ENCODE assay signal across 1 cellular context in the genomic region with DNA sequence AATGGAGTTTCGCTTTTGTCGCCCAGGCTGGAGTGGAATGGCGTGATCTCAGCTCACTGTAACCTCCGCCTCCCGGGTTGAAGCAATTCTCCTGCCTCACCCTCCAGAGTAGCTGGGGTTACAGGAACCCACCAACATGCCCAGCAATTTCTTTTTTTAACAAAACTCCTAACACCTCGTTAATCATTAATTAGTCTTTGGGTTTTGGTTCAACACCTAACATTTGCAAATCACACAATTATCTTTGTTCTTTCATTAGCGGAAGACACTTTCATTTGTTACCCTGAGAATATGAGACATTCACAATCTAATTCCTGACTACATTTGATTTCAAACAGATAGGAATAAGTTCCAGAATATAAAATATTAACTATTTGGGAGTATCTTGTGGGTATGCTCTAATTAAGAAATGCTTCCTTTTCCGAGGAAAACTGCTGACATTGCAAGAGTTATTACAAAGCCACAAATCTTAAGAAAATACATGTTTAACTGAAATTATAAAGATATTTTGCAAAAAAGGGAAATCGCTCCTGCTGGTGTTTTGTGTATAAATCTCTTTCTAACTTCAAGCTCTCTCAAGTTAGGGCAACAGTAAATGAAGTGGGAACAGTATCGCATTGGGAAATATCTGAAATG.
TF ChIP-seq lines count a peak whose summit lies in the region.

No MANE protein-coding gene starts in this region.

TF ChIP-seq in K562, 482 proteins besides CTCF, POLR2A, EP300 and RAD21:
- TF ChIP-seq MAFK (IDR thresholded peaks at IDR 0.05; ENCODE audit: low read length), result peak; percentile 98
- no peak for TF ChIP-seq SREBF2 (CRISPR knock-in tag; IDR thresholded peaks at IDR 0.05)
- peak; percentile 93 for TF ChIP-seq C11orf30 (IDR thresholded peaks at IDR 0.05; ENCODE audit: low read depth)
- TF ChIP-seq ZFPM2 (CRISPR knock-in tag; IDR thresholded peaks at IDR 0.05), result no peak
- no peak for TF ChIP-seq SRSF1 (IDR thresholded peaks at IDR 0.05; ENCODE audit: low read depth, low read length)
- TF ChIP-seq MTA2 (IDR thresholded peaks at IDR 0.05; ENCODE audit: low read depth), result no peak
- TF ChIP-seq CEBPB (tag; IDR thresholded peaks at IDR 0.05), result no peak
- TF ChIP-seq SMARCA4 (IDR thresholded peaks at IDR 0.05), result no peak
- no peak for TF ChIP-seq CREM (IDR thresholded peaks at IDR 0.05; ENCODE audit: low read depth)
- TF ChIP-seq ZNF717 (CRISPR knock-in tag; IDR thresholded peaks at IDR 0.05), result no peak
- no peak for TF ChIP-seq CBX5 (IDR thresholded peaks at IDR 0.05; ENCODE audit: borderline replicate concordance, low read depth)
- no peak for TF ChIP-seq FOXP1 (CRISPR knock-in tag; IDR thresholded peaks at IDR 0.05)
- TF ChIP-seq MAZ (CRISPR knock-in tag; conservative IDR thresholded peaks at IDR 0.05 in 1 of 2, IDR thresholded peaks at IDR 0.05 in 1 of 2), result 0 out of 4 replicates have a peak, but pooled peaks of 1 of the 2 experiments have one; percentile 16
- TF ChIP-seq, protein P1, sequence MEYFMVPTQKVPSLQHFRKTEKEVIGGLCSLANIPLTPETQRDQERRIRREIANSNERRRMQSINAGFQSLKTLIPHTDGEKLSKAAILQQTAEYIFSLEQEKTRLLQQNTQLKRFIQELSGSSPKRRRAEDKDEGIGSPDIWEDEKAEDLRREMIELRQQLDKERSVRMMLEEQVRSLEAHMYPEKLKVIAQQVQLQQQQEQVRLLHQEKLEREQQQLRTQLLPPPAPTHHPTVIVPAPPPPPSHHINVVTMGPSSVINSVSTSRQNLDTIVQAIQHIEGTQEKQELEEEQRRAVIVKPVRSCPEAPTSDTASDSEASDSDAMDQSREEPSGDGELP (CRISPR knock-in tag; IDR thresholded peaks at IDR 0.05; ENCODE audit: borderline replicate concordance), result no peak
- no peak for TF ChIP-seq ETS2 (tag; IDR thresholded peaks at IDR 0.05; ENCODE audit: borderline replicate concordance, poor library complexity, severe bottlenecking)
- no peak for TF ChIP-seq NR1H2 (CRISPR knock-in tag; IDR thresholded peaks at IDR 0.05)
- no peak for TF ChIP-seq ESRRB (CRISPR knock-in tag; IDR thresholded peaks at IDR 0.05; ENCODE audit: borderline replicate concordance)
- TF ChIP-seq, protein P2, sequence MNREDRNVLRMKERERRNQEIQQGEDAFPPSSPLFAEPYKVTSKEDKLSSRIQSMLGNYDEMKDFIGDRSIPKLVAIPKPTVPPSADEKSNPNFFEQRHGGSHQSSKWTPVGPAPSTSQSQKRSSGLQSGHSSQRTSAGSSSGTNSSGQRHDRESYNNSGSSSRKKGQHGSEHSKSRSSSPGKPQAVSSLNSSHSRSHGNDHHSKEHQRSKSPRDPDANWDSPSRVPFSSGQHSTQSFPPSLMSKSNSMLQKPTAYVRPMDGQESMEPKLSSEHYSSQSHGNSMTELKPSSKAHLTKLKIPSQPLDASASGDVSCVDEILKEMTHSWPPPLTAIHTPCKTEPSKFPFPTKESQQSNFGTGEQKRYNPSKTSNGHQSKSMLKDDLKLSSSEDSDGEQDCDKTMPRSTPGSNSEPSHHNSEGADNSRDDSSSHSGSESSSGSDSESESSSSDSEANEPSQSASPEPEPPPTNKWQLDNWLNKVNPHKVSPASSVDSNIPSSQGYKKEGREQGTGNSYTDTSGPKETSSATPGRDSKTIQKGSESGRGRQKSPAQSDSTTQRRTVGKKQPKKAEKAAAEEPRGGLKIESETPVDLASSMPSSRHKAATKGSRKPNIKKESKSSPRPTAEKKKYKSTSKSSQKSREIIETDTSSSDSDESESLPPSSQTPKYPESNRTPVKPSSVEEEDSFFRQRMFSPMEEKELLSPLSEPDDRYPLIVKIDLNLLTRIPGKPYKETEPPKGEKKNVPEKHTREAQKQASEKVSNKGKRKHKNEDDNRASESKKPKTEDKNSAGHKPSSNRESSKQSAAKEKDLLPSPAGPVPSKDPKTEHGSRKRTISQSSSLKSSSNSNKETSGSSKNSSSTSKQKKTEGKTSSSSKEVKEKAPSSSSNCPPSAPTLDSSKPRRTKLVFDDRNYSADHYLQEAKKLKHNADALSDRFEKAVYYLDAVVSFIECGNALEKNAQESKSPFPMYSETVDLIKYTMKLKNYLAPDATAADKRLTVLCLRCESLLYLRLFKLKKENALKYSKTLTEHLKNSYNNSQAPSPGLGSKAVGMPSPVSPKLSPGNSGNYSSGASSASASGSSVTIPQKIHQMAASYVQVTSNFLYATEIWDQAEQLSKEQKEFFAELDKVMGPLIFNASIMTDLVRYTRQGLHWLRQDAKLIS (CRISPR knock-in tag; IDR thresholded peaks at IDR 0.05), result no peak
- no peak for TF ChIP-seq PHF8 (IDR thresholded peaks at IDR 0.05; ENCODE audit: borderline replicate concordance, low read length)
- no peak for TF ChIP-seq ZC3H8 (IDR thresholded peaks at IDR 0.05)
- TF ChIP-seq, protein P3, sequence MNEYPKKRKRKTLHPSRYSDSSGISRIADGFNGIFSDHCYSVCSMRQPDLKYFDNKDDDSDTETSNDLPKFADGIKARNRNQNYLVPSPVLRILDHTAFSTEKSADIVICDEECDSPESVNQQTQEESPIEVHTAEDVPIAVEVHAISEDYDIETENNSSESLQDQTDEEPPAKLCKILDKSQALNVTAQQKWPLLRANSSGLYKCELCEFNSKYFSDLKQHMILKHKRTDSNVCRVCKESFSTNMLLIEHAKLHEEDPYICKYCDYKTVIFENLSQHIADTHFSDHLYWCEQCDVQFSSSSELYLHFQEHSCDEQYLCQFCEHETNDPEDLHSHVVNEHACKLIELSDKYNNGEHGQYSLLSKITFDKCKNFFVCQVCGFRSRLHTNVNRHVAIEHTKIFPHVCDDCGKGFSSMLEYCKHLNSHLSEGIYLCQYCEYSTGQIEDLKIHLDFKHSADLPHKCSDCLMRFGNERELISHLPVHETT (CRISPR knock-in tag; conservative IDR thresholded peaks at IDR 0.05 in 1 of 2, IDR thresholded peaks at IDR 0.05 in 1 of 2), result no peak
- TF ChIP-seq XRCC3 (IDR thresholded peaks at IDR 0.05), result no peak
- no peak for TF ChIP-seq NFYB (IDR thresholded peaks at IDR 0.05; ENCODE audit: extremely low read depth, insufficient read length)
- no peak for TF ChIP-seq CXXC5 (CRISPR knock-in tag; IDR thresholded peaks at IDR 0.05)
- peak; percentile 92 for TF ChIP-seq MAFG (tag; conservative IDR thresholded peaks at IDR 0.05)
- no peak for TF ChIP-seq ZNF41 (CRISPR knock-in tag; conservative IDR thresholded peaks at IDR 0.05)
- no peak for TF ChIP-seq ZNF282 (CRISPR knock-in tag; IDR thresholded peaks at IDR 0.05)
- TF ChIP-seq, protein P4, sequence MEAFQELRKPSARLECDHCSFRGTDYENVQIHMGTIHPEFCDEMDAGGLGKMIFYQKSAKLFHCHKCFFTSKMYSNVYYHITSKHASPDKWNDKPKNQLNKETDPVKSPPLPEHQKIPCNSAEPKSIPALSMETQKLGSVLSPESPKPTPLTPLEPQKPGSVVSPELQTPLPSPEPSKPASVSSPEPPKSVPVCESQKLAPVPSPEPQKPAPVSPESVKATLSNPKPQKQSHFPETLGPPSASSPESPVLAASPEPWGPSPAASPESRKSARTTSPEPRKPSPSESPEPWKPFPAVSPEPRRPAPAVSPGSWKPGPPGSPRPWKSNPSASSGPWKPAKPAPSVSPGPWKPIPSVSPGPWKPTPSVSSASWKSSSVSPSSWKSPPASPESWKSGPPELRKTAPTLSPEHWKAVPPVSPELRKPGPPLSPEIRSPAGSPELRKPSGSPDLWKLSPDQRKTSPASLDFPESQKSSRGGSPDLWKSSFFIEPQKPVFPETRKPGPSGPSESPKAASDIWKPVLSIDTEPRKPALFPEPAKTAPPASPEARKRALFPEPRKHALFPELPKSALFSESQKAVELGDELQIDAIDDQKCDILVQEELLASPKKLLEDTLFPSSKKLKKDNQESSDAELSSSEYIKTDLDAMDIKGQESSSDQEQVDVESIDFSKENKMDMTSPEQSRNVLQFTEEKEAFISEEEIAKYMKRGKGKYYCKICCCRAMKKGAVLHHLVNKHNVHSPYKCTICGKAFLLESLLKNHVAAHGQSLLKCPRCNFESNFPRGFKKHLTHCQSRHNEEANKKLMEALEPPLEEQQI (IDR thresholded peaks at IDR 0.05), result no peak
- TF ChIP-seq, protein P5, sequence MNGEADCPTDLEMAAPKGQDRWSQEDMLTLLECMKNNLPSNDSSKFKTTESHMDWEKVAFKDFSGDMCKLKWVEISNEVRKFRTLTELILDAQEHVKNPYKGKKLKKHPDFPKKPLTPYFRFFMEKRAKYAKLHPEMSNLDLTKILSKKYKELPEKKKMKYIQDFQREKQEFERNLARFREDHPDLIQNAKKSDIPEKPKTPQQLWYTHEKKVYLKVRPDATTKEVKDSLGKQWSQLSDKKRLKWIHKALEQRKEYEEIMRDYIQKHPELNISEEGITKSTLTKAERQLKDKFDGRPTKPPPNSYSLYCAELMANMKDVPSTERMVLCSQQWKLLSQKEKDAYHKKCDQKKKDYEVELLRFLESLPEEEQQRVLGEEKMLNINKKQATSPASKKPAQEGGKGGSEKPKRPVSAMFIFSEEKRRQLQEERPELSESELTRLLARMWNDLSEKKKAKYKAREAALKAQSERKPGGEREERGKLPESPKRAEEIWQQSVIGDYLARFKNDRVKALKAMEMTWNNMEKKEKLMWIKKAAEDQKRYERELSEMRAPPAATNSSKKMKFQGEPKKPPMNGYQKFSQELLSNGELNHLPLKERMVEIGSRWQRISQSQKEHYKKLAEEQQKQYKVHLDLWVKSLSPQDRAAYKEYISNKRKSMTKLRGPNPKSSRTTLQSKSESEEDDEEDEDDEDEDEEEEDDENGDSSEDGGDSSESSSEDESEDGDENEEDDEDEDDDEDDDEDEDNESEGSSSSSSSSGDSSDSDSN (IDR thresholded peaks at IDR 0.05; ENCODE audit: borderline replicate concordance in 1 of 2, low read depth in 2 of 2, low read length in 2 of 2), result no peak
- TF ChIP-seq, protein P6, sequence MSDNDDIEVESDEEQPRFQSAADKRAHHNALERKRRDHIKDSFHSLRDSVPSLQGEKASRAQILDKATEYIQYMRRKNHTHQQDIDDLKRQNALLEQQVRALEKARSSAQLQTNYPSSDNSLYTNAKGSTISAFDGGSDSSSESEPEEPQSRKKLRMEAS (CRISPR knock-in tag; IDR thresholded peaks at IDR 0.05), result no peak
- no peak for TF ChIP-seq PPARD (CRISPR knock-in tag; IDR thresholded peaks at IDR 0.05)
- TF ChIP-seq, protein P7, sequence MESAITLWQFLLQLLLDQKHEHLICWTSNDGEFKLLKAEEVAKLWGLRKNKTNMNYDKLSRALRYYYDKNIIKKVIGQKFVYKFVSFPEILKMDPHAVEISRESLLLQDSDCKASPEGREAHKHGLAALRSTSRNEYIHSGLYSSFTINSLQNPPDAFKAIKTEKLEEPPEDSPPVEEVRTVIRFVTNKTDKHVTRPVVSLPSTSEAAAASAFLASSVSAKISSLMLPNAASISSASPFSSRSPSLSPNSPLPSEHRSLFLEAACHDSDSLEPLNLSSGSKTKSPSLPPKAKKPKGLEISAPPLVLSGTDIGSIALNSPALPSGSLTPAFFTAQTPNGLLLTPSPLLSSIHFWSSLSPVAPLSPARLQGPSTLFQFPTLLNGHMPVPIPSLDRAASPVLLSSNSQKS (CRISPR knock-in tag; IDR thresholded peaks at IDR 0.05), result 0 out of 2 replicates have a peak, but pooled peaks have one; percentile 38
- no peak for TF ChIP-seq POLR2AphosphoS5 (IDR thresholded peaks at IDR 0.05; ENCODE audit: control insufficient read depth, insufficient read depth, low read depth, low read length)
- TF ChIP-seq, protein P8, sequence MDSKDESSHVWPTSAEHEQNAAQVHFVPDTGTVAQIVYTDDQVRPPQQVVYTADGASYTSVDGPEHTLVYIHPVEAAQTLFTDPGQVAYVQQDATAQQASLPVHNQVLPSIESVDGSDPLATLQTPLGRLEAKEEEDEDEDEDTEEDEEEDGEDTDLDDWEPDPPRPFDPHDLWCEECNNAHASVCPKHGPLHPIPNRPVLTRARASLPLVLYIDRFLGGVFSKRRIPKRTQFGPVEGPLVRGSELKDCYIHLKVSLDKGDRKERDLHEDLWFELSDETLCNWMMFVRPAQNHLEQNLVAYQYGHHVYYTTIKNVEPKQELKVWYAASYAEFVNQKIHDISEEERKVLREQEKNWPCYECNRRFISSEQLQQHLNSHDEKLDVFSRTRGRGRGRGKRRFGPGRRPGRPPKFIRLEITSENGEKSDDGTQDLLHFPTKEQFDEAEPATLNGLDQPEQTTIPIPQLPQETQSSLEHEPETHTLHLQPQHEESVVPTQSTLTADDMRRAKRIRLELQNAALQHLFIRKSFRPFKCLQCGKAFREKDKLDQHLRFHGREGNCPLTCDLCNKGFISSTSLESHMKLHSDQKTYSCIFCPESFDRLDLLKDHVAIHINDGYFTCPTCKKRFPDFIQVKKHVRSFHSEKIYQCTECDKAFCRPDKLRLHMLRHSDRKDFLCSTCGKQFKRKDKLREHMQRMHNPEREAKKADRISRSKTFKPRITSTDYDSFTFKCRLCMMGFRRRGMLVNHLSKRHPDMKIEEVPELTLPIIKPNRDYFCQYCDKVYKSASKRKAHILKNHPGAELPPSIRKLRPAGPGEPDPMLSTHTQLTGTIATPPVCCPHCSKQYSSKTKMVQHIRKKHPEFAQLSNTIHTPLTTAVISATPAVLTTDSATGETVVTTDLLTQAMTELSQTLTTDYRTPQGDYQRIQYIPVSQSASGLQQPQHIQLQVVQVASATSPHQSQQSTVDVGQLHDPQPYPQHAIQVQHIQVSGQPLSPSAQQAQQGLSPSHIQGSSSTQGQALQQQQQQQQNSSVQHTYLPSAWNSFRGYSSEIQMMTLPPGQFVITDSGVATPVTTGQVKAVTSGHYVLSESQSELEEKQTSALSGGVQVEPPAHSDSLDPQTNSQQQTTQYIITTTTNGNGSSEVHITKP (IDR thresholded peaks at IDR 0.05; ENCODE audit: partially characterized antibody), result no peak
- no peak for TF ChIP-seq CREBBP (IDR thresholded peaks at IDR 0.05; ENCODE audit: low read depth, low read length)
- TF ChIP-seq, protein P9, sequence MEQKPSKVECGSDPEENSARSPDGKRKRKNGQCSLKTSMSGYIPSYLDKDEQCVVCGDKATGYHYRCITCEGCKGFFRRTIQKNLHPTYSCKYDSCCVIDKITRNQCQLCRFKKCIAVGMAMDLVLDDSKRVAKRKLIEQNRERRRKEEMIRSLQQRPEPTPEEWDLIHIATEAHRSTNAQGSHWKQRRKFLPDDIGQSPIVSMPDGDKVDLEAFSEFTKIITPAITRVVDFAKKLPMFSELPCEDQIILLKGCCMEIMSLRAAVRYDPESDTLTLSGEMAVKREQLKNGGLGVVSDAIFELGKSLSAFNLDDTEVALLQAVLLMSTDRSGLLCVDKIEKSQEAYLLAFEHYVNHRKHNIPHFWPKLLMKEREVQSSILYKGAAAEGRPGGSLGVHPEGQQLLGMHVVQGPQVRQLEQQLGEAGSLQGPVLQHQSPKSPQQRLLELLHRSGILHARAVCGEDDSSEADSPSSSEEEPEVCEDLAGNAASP (IDR thresholded peaks at IDR 0.05), result no peak
- no peak for TF ChIP-seq ZSCAN32 (CRISPR knock-in tag; IDR thresholded peaks at IDR 0.05)
- no peak for TF ChIP-seq MTA1 (IDR thresholded peaks at IDR 0.05; ENCODE audit: borderline replicate concordance)
- TF ChIP-seq ZNF316 (IDR thresholded peaks at IDR 0.05), result peak; percentile 98
- peak; percentile 98 for TF ChIP-seq MAFF (IDR thresholded peaks at IDR 0.05; ENCODE audit: low read length)
- no peak for TF ChIP-seq TGIF2 (CRISPR knock-in tag; IDR thresholded peaks at IDR 0.05)
- TF ChIP-seq HOXB6 (CRISPR knock-in tag; IDR thresholded peaks at IDR 0.05; ENCODE audit: borderline replicate concordance), result no peak
- TF ChIP-seq, protein P10, sequence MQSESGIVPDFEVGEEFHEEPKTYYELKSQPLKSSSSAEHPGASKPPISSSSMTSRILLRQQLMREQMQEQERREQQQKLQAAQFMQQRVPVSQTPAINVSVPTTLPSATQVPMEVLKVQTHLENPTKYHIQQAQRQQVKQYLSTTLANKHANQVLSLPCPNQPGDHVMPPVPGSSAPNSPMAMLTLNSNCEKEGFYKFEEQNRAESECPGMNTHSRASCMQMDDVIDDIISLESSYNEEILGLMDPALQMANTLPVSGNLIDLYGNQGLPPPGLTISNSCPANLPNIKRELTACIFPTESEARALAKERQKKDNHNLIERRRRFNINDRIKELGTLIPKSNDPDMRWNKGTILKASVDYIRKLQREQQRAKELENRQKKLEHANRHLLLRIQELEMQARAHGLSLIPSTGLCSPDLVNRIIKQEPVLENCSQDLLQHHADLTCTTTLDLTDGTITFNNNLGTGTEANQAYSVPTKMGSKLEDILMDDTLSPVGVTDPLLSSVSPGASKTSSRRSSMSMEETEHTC (IDR thresholded peaks at IDR 0.05), result no peak
